ENCODE assay signal across 1 cellular context in the genomic region with DNA sequence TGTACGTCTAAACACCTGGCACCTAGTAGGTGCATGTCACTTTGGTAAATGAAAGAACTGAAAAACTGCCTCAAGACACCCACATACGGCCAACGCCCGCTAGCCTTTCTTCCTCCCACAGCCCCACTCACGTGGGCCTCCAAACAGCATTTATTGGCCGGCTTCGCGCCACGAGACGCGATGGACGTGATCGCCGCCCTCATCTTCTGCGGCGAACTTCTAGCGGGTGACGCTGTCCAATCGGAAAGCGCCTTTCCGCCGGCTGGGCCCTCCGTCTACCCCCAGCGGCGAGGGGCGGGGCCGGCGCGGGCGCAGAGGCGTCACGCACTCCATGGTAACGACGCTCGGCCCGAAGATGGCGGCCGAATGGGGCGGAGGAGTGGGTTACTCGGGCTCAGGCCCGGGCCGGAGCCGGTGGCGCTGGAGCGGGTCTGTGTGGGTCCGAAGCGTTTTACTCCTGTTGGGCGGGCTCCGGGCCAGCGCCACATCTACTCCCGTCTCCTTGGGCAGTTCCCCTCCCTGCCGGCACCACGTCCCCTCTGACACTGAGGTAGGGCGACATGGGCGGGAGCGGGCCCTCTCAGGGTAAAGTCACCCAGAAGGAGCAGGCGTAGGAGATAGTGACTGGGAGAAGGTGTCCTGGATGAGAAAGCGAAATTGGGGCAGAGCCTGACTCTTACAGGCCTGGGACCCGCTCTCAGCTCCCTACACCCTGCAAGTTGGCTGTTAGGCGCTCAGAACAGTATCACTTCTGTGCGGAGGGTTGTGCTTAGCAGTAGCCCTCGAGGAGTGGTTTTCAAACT.
TF ChIP-seq lines count a peak whose summit lies in the region.

A gene with protein sequence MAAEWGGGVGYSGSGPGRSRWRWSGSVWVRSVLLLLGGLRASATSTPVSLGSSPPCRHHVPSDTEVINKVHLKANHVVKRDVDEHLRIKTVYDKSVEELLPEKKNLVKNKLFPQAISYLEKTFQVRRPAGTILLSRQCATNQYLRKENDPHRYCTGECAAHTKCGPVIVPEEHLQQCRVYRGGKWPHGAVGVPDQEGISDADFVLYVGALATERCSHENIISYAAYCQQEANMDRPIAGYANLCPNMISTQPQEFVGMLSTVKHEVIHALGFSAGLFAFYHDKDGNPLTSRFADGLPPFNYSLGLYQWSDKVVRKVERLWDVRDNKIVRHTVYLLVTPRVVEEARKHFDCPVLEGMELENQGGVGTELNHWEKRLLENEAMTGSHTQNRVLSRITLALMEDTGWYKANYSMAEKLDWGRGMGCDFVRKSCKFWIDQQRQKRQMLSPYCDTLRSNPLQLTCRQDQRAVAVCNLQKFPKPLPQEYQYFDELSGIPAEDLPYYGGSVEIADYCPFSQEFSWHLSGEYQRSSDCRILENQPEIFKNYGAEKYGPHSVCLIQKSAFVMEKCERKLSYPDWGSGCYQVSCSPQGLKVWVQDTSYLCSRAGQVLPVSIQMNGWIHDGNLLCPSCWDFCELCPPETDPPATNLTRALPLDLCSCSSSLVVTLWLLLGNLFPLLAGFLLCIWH (plus strand): TSS at position 327 of the 803 bp plus-strand sequence. CDS start 29 bp downstream, at position 356.

TF ChIP-seq in HEK293, 187 proteins besides CTCF, POLR2A, EP300 and RAD21 (continued from another document and continues in another):
- TF ChIP-seq, protein P1, sequence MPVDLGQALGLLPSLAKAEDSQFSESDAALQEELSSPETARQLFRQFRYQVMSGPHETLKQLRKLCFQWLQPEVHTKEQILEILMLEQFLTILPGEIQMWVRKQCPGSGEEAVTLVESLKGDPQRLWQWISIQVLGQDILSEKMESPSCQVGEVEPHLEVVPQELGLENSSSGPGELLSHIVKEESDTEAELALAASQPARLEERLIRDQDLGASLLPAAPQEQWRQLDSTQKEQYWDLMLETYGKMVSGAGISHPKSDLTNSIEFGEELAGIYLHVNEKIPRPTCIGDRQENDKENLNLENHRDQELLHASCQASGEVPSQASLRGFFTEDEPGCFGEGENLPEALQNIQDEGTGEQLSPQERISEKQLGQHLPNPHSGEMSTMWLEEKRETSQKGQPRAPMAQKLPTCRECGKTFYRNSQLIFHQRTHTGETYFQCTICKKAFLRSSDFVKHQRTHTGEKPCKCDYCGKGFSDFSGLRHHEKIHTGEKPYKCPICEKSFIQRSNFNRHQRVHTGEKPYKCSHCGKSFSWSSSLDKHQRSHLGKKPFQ (tag by site-specific recombination; IDR thresholded peaks at IDR 0.05), result 0 out of 2 replicates have a peak, but pooled peaks have one; percentile 13
- TF ChIP-seq ZNF391 (tag by site-specific recombination; IDR thresholded peaks at IDR 0.05; ENCODE audit: borderline replicate concordance, low read depth) (no peak; the same call in 1 of the 2 replicates), KLF8 (tag by site-specific recombination; IDR thresholded peaks at IDR 0.05) (no peak; the same call in 1 of the 2 replicates), ZNF23 (tag by site-specific recombination; IDR thresholded peaks at IDR 0.05; ENCODE audit: borderline replicate concordance) (no peak), ZNF660 (tag by site-specific recombination; IDR thresholded peaks at IDR 0.05) (no peak), GLIS2 (tag by site-specific recombination; IDR thresholded peaks at IDR 0.05) (peak; percentile 80), EGR2 (tag by site-specific recombination; IDR thresholded peaks at IDR 0.05; ENCODE audit: low read depth) (peak; percentile 93), ZNF416 (tag by site-specific recombination; IDR thresholded peaks at IDR 0.05) (no peak), ZNF350 (tag by site-specific recombination; IDR thresholded peaks at IDR 0.05) (no peak), ZNF404 (tag by site-specific recombination; IDR thresholded peaks at IDR 0.05) (no peak), KLF9 (tag by site-specific recombination; IDR thresholded peaks at IDR 0.05; ENCODE audit: low read depth) (peak; percentile 91), REPIN1 (tag by site-specific recombination; IDR thresholded peaks at IDR 0.05; ENCODE audit: low read depth) (no peak), SCRT2 (tag by site-specific recombination; IDR thresholded peaks at IDR 0.05) (no peak), YY1 (tag by site-specific recombination; IDR thresholded peaks at IDR 0.05) (peak; percentile 86), ZFP3 (tag by site-specific recombination; IDR thresholded peaks at IDR 0.05; ENCODE audit: low read depth) (no peak), SP3 (tag by site-specific recombination; IDR thresholded peaks at IDR 0.05) (peak; percentile 82), ZNF48 (tag by site-specific recombination; IDR thresholded peaks at IDR 0.05) (no peak), MZF1 (tag by site-specific recombination; IDR thresholded peaks at IDR 0.05; ENCODE audit: borderline replicate concordance) (no peak), ZNF221 (tag by site-specific recombination; IDR thresholded peaks at IDR 0.05; ENCODE audit: borderline replicate concordance) (no peak), ZNF76 (tag by site-specific recombination; IDR thresholded peaks at IDR 0.05; ENCODE audit: borderline replicate concordance, low read depth) (peak; percentile 48; the same call in 1 of the 2 replicates), MEIS1 (CRISPR knock-in tag; IDR thresholded peaks at IDR 0.05; ENCODE audit: borderline replicate concordance) (no peak), ZNF140 (tag by site-specific recombination; IDR thresholded peaks at IDR 0.05) (no peak), ZNF335 (tag by site-specific recombination; conservative IDR thresholded peaks at IDR 0.05) (peak; percentile 85), ZNF654 (tag by site-specific recombination; IDR thresholded peaks at IDR 0.05; ENCODE audit: low read depth) (no peak), ZNF843 (tag by site-specific recombination; IDR thresholded peaks at IDR 0.05) (peak; percentile 19; the same call in 1 of the 2 replicates), ZNF560 (tag by site-specific recombination; IDR thresholded peaks at IDR 0.05; ENCODE audit: borderline replicate concordance) (no peak), ZNF324 (tag by site-specific recombination; IDR thresholded peaks at IDR 0.05) (no peak), ZNF549 (tag by site-specific recombination; IDR thresholded peaks at IDR 0.05) (no peak), ZNF433 (tag by site-specific recombination; IDR thresholded peaks at IDR 0.05; ENCODE audit: low read depth) (no peak), PRDM1 (tag by site-specific recombination; IDR thresholded peaks at IDR 0.05) (peak; percentile 85), SP7 (tag by site-specific recombination; IDR thresholded peaks at IDR 0.05) (peak; percentile 62)
- TF ChIP-seq, protein P2, sequence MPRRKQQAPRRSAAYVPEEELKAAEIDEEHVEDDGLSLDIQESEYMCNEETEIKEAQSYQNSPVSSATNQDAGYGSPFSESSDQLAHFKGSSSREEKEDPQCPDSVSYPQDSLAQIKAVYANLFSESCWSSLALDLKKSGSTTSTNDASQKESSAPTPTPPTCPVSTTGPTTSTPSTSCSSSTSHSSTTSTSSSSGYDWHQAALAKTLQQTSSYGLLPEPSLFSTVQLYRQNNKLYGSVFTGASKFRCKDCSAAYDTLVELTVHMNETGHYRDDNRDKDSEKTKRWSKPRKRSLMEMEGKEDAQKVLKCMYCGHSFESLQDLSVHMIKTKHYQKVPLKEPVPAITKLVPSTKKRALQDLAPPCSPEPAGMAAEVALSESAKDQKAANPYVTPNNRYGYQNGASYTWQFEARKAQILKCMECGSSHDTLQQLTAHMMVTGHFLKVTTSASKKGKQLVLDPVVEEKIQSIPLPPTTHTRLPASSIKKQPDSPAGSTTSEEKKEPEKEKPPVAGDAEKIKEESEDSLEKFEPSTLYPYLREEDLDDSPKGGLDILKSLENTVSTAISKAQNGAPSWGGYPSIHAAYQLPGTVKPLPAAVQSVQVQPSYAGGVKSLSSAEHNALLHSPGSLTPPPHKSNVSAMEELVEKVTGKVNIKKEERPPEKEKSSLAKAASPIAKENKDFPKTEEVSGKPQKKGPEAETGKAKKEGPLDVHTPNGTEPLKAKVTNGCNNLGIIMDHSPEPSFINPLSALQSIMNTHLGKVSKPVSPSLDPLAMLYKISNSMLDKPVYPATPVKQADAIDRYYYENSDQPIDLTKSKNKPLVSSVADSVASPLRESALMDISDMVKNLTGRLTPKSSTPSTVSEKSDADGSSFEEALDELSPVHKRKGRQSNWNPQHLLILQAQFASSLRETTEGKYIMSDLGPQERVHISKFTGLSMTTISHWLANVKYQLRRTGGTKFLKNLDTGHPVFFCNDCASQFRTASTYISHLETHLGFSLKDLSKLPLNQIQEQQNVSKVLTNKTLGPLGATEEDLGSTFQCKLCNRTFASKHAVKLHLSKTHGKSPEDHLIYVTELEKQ (tag by site-specific recombination; IDR thresholded peaks at IDR 0.05; ENCODE audit: borderline replicate concordance), result no peak
- TF ChIP-seq, protein P3, sequence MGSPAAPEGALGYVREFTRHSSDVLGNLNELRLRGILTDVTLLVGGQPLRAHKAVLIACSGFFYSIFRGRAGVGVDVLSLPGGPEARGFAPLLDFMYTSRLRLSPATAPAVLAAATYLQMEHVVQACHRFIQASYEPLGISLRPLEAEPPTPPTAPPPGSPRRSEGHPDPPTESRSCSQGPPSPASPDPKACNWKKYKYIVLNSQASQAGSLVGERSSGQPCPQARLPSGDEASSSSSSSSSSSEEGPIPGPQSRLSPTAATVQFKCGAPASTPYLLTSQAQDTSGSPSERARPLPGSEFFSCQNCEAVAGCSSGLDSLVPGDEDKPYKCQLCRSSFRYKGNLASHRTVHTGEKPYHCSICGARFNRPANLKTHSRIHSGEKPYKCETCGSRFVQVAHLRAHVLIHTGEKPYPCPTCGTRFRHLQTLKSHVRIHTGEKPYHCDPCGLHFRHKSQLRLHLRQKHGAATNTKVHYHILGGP (tag by site-specific recombination; IDR thresholded peaks at IDR 0.05), result no peak
- TF ChIP-seq, protein P4, sequence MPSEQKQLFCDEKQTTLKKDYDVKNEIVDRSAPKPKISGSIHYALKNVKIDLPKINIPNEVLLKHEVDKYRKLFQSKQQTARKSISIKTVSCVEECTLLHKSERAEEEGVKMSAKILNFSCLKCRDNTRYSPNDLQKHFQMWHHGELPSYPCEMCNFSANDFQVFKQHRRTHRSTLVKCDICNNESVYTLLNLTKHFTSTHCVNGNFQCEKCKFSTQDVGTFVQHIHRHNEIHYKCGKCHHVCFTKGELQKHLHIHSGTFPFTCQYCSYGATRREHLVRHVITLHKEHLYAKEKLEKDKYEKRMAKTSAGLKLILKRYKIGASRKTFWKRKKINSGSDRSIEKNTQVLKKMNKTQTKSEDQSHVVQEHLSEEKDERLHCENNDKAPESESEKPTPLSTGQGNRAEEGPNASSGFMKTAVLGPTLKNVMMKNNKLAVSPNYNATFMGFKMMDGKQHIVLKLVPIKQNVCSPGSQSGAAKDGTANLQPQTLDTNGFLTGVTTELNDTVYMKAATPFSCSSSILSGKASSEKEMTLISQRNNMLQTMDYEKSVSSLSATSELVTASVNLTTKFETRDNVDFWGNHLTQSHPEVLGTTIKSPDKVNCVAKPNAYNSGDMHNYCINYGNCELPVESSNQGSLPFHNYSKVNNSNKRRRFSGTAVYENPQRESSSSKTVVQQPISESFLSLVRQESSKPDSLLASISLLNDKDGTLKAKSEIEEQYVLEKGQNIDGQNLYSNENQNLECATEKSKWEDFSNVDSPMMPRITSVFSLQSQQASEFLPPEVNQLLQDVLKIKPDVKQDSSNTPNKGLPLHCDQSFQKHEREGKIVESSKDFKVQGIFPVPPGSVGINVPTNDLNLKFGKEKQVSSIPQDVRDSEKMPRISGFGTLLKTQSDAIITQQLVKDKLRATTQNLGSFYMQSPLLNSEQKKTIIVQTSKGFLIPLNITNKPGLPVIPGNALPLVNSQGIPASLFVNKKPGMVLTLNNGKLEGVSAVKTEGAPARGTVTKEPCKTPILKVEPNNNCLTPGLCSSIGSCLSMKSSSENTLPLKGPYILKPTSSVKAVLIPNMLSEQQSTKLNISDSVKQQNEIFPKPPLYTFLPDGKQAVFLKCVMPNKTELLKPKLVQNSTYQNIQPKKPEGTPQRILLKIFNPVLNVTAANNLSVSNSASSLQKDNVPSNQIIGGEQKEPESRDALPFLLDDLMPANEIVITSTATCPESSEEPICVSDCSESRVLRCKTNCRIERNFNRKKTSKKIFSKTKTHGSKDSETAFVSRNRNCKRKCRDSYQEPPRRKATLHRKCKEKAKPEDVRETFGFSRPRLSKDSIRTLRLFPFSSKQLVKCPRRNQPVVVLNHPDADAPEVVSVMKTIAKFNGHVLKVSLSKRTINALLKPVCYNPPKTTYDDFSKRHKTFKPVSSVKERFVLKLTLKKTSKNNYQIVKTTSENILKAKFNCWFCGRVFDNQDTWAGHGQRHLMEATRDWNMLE (tag by site-specific recombination; conservative IDR thresholded peaks at IDR 0.05; ENCODE audit: low read depth), result no peak
- TF ChIP-seq, protein P5, sequence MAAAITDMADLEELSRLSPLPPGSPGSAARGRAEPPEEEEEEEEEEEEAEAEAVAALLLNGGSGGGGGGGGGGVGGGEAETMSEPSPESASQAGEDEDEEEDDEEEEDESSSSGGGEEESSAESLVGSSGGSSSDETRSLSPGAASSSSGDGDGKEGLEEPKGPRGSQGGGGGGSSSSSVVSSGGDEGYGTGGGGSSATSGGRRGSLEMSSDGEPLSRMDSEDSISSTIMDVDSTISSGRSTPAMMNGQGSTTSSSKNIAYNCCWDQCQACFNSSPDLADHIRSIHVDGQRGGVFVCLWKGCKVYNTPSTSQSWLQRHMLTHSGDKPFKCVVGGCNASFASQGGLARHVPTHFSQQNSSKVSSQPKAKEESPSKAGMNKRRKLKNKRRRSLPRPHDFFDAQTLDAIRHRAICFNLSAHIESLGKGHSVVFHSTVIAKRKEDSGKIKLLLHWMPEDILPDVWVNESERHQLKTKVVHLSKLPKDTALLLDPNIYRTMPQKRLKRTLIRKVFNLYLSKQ (tag by site-specific recombination; IDR thresholded peaks at IDR 0.05; ENCODE audit: borderline replicate concordance), result no peak
- TF ChIP-seq, protein P6, sequence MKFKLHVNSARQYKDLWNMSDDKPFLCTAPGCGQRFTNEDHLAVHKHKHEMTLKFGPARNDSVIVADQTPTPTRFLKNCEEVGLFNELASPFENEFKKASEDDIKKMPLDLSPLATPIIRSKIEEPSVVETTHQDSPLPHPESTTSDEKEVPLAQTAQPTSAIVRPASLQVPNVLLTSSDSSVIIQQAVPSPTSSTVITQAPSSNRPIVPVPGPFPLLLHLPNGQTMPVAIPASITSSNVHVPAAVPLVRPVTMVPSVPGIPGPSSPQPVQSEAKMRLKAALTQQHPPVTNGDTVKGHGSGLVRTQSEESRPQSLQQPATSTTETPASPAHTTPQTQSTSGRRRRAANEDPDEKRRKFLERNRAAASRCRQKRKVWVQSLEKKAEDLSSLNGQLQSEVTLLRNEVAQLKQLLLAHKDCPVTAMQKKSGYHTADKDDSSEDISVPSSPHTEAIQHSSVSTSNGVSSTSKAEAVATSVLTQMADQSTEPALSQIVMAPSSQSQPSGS (tag by site-specific recombination; IDR thresholded peaks at IDR 0.05; ENCODE audit: low read depth), result no peak
- TF ChIP-seq, protein P7, sequence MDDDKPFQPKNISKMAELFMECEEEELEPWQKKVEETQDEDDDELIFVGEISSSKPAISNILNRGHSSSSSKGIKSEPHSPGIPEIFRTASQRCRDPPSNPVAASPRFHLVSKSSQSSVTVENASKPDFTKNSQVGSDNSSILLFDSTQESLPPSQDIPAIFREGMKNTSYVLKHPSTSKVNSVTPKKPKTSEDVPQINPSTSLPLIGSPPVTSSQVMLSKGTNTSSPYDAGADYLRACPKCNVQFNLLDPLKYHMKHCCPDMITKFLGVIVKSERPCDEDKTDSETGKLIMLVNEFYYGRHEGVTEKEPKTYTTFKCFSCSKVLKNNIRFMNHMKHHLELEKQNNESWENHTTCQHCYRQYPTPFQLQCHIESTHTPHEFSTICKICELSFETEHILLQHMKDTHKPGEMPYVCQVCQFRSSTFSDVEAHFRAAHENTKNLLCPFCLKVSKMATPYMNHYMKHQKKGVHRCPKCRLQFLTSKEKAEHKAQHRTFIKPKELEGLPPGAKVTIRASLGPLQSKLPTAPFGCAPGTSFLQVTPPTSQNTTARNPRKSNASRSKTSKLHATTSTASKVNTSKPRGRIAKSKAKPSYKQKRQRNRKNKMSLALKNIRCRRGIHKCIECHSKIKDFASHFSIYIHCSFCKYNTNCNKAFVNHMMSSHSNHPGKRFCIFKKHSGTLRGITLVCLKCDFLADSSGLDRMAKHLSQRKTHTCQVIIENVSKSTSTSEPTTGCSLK (tag by site-specific recombination; IDR thresholded peaks at IDR 0.05), result no peak
